Comparison of ENCODE assay signal across 29 cellular contexts in the genomic region with DNA sequence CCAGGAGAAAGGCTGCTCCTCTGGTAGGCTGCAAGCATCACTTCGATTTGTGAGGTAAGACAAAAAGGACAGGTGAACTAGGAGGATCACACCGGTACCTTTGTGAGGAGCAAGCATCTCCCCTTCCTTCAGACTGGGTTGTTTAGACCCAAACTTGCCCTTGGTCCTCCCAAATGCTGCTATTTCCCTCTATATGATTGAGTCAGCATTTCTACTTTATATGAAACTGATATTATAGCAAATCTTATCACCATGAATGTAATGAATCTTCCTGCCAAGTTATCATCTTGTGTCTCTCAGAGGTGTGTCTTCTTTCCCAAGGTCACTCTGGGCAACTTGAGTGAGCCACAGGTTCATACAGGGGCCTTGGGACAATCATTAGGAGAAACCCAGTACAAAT.
"Had no signal": no experiment of that assay in that cellular context is flagged by ENCODE, and none has a peak within 500 bp of the region (broad histone marks: within the 10 kb centered on the region; RNA-seq: fewer than 3 reads in every experiment).

No MANE protein-coding gene starts in this region.

- ATAC-seq: effector memory CD8-positive, alpha-beta T cell; esophagus mucosa; foreskin keratinocyte; gastrocnemius medialis; gastroesophageal sphincter; heart left ventricle; heart right ventricle had no signal

- H3K27ac Mint-ChIP-seq: dendritic cell treated with granulocyte-macrophage colony-stimulating factor and Interleukin-4, amounts not matched to agents 40 ng/mL and 50 ng/mL, for 4 days; effector memory CD8-positive, alpha-beta T cell; endodermal cell had no signal

- H3K27me3 ChIP-seq: colonic mucosa, dorsolateral prefrontal cortex, esophagus muscularis mucosa, esophagus squamous epithelium, foreskin keratinocyte, gastrocnemius medialis, gastroesophageal sphincter had no signal

- H3K4me1 ChIP-seq: colonic mucosa, esophagus muscularis mucosa, esophagus squamous epithelium, foreskin keratinocyte, gastrocnemius medialis, gastroesophageal sphincter, heart left ventricle, heart right ventricle had no signal

- H3K4me2 ChIP-seq: hepatocyte had no signal

- FAIRE-seq: colon, endometrium, endothelial cell of umbilical vein, frontal cortex had no signal

- DNase-seq: colonic mucosa; cortex of kidney; dermis blood vessel endothelial cell; dorsolateral prefrontal cortex; effector CD4-positive, alpha-beta T cell; effector CD8-positive, alpha-beta T cell; effector memory CD4-positive, alpha-beta T cell; effector memory CD8-positive, alpha-beta T cell; endodermal cell; erythroblast; esophagus squamous epithelium; foreskin fibroblast; foreskin keratinocyte; foreskin melanocyte; gastrocnemius medialis; glutamatergic neuron; heart left ventricle; heart right ventricle had no signal

- H3K4me3 Mint-ChIP-seq: dendritic cell treated with granulocyte-macrophage colony-stimulating factor and Interleukin-4, amounts not matched to agents 40 ng/mL and 50 ng/mL, for 4 days; effector memory CD8-positive, alpha-beta T cell; endodermal cell had no signal

- H3K79me2 ChIP-seq: hepatocyte had no signal

- H3K27me3 Mint-ChIP-seq: dendritic cell treated with granulocyte-macrophage colony-stimulating factor and Interleukin-4, amounts not matched to agents 40 ng/mL and 50 ng/mL, for 4 days; effector memory CD8-positive, alpha-beta T cell had no signal

- H3K4me1 Mint-ChIP-seq: endodermal cell had no signal

- H3K4me3 ChIP-seq: colonic mucosa, coronary artery, dorsolateral prefrontal cortex, esophagus muscularis mucosa, esophagus squamous epithelium, gastrocnemius medialis, gastroesophageal sphincter, heart left ventricle, heart right ventricle, hepatocyte had no signal

- H3K27ac ChIP-seq: colonic mucosa, coronary artery, epithelial cell of prostate, esophagus muscularis mucosa, esophagus squamous epithelium, foreskin keratinocyte, gastrocnemius medialis, gastroesophageal sphincter, heart left ventricle, heart right ventricle, hepatocyte had no signal

- H3K9me3 ChIP-seq: colonic mucosa, esophagus squamous epithelium, gastrocnemius medialis, gastroesophageal sphincter had no signal

- H3K36me3 ChIP-seq: colonic mucosa, esophagus muscularis mucosa, esophagus squamous epithelium, gastrocnemius medialis, gastroesophageal sphincter, heart left ventricle, heart right ventricle had no signal

- H2AFZ ChIP-seq: hepatocyte had no signal

- H3K9me3 Mint-ChIP-seq: dendritic cell treated with granulocyte-macrophage colony-stimulating factor and Interleukin-4, amounts not matched to agents 40 ng/mL and 50 ng/mL, for 4 days; effector memory CD8-positive, alpha-beta T cell; endodermal cell had no signal
